In the genomic region with DNA sequence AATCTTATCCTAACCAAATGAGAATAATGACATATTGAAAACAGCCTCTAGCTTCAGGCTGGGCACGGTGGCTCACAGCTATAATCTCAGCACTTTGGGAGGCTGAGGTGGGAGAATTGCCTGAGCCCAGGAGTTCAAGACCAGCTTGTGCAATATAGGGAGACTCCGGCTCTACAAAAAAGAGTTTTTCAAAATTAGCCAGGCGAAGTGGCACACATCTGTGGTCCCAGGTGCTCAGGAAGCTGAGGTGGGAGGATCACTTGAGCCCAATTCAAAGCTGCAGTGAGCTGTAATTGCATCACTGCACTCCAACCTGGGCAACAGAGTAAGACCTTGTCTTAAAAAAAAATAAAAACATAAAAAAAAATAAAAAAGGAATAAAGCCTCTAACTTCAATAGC, we compare ENCODE assay signal across 2 cellular contexts.
TF ChIP-seq lines count a peak whose summit lies in the region.

No MANE protein-coding gene starts in this region.

TF ChIP-seq in K562, 482 proteins besides CTCF, POLR2A, EP300 and RAD21:
- TF ChIP-seq CEBPG (CRISPR knock-in tag; IDR thresholded peaks at IDR 0.05) (no peak), CEBPG (tag; conservative IDR thresholded peaks at IDR 0.05 in 1 of 2, IDR thresholded peaks at IDR 0.05 in 1 of 2) (0 out of 4 replicates have a peak, but pooled peaks of 1 of the 2 experiments have one; percentile 13), SP2 (IDR thresholded peaks at IDR 0.05; ENCODE audit: extremely low read depth, low read depth, low read length, poor library complexity, severe bottlenecking) (no peak)

TF ChIP-seq in SK-N-SH, 30 proteins besides CTCF, POLR2A, EP300 and RAD21:
- TF ChIP-seq RXRA (IDR thresholded peaks at IDR 0.05; ENCODE audit: borderline replicate concordance, low read depth) (no peak), RCOR1 (IDR thresholded peaks at IDR 0.05; ENCODE audit: low read length) (no peak), GATA2 (CRISPR knock-in tag; IDR thresholded peaks at IDR 0.05) (no peak), TAF1 (IDR thresholded peaks at IDR 0.05; ENCODE audit: borderline replicate concordance, low read depth, low read length) (no peak), FOXM1 (IDR thresholded peaks at IDR 0.05; ENCODE audit: low read depth) (no peak)
- TF ChIP-seq, protein P1, sequence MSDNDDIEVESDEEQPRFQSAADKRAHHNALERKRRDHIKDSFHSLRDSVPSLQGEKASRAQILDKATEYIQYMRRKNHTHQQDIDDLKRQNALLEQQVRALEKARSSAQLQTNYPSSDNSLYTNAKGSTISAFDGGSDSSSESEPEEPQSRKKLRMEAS (IDR thresholded peaks at IDR 0.05; ENCODE audit: low read depth): no peak
